8 cellular contexts compared by ENCODE assay signal in genomic region chr17:75515523-75516254, GRCh38. TPM values are rescaled to one million over a fixed set of nuclear protein-coding genes. Genes with fewer than 3 reads are reported as not detected.
DNase-seq lines count a peak whose midpoint lies in the region; ATAC-seq and TF ChIP-seq lines count a peak whose summit lies in the region.

Gene CASKIN2 (minus strand): TSS chr17:75515537. CDS start chr17:75513804, 1,733 bp downstream.

- H3K4me1 Mint-ChIP-seq in GM23338 = peaks cover 27% of the 10 kb centered on the region
- H3K4me1 Mint-ChIP-seq in nephron progenitor cell = peaks cover 44% of the 10 kb centered on the region

- H3K4me3 ChIP-seq in GM23338 (peak within 1 kb of the TSS; percentile 98), LNCaP clone FGC (ENCODE audit: low read depth, low read length) (peak within 1 kb of the TSS; percentile 88)

- H2AFZ ChIP-seq in GM23338 = peak within 1 kb of the TSS; percentile 100

- peaks cover 7% of the 10 kb centered on the region; the same call in 1 of the 2 replicates for H3K4me1 ChIP-seq in GM23338 (ENCODE audit: insufficient read depth)

- H3K9me3 Mint-ChIP-seq in GM23338 (no peaks in the 10 kb centered on the region; the same call in 2 of the 3 replicates), nephron progenitor cell (no peaks in the 10 kb centered on the region)

- POLR2A ChIA-PET in RWPE1 (lab: Yijun Ruan, JAX; ENCODE audit: low non-redundant PET) = interaction anchor here (0.5 to 1.4 kb wide), 5 partner anchors 9 to 105 kb away, joined by 3 to 13 read pairs (median 3); partner anchors contain the start of gene LLGL2

- H3F3A ChIP-seq in GM23338 (replicated peaks; ENCODE audit: low read depth) = no peaks in the 10 kb centered on the region

- H3K27me3 ChIP-seq in GM23338 (ENCODE audit: insufficient read depth) = no peaks in the 10 kb centered on the region

- H3K27ac Mint-ChIP-seq in GM23338 (no peak within 1 kb of the TSS), nephron progenitor cell (no peak within 1 kb of the TSS)

- peaks cover 29% of the 10 kb centered on the region for H3K36me3 Mint-ChIP-seq in GM23338 (ENCODE audit: low read depth)
- H3K36me3 Mint-ChIP-seq in nephron progenitor cell (ENCODE audit: low read depth) = peaks cover 28% of the 10 kb centered on the region

- H3K4me3 Mint-ChIP-seq in GM23338 = peak within 1 kb of the TSS; percentile 78
- H3K4me3 Mint-ChIP-seq in nephron progenitor cell = peak within 1 kb of the TSS; percentile 85

- CTCF ChIA-PET in RWPE1 (lab: Yijun Ruan, JAX) = interaction anchor here (0.6 to 1.2 kb wide), 7 partner anchors 49 to 465 kb away, joined by 3 to 4 read pairs (median 4); partner anchors contain the start of gene SMIM5

- peak; percentile 84 to 94 for TF ChIP-seq CTCF in GM23338 (conservative IDR thresholded peaks at IDR 0.05; ENCODE audit: low read depth in 2 of 2)
- TF ChIP-seq CTCF in LNCaP clone FGC (IDR thresholded peaks at IDR 0.05; ENCODE audit: control insufficient read depth, extremely low read depth, insufficient read depth) = peak; percentile 100
- TF ChIP-seq CTCF in RWPE1 (conservative IDR thresholded peaks at IDR 0.05; ENCODE audit: low read depth) = peak; percentile 99
- peak; percentile 96 for TF ChIP-seq CTCF in nephron progenitor cell (IDR thresholded peaks at IDR 0.05)

- H3K27ac ChIP-seq in GM23338 (ENCODE audit: low read depth) = peak within 1 kb of the TSS; percentile 83; the same call in 1 of the 2 replicates
- peak within 1 kb of the TSS; percentile 86 for H3K27ac ChIP-seq in RWPE1

- peak; percentile 69 for ATAC-seq in GM23338

- H3K27me3 Mint-ChIP-seq in GM23338 (ENCODE audit: insufficient read depth, low read depth, poor library complexity) (peaks cover 19% of the 10 kb centered on the region), nephron progenitor cell (ENCODE audit: low read depth, poor library complexity) (peaks cover 6% of the 10 kb centered on the region)

- peak within 1 kb of the TSS; percentile 100 for H3K4me2 ChIP-seq in GM23338

- H3K9me2 ChIP-seq in GM23338 (ENCODE audit: insufficient read depth) = no peaks in the 10 kb centered on the region

- peak; percentile 83 for DNase-seq in DMS53 treated with DMSO at 0.1 percent for 48 hours (lab: John Stamatoyannopoulos, UW; ENCODE audit: unreplicated experiment)
- peak; percentile 95 for DNase-seq in GM23338 (ENCODE audit: low spot score)
- peak; percentile 62 for DNase-seq in LNCaP clone FGC (ENCODE audit: low read depth)
- peak; percentile 99 for DNase-seq in RWPE1 (ENCODE audit: low spot score)
- peak; percentile 61 for DNase-seq in activated gamma-delta T cell (lab: John Stamatoyannopoulos, UW)
- DNase-seq in fibroblast of the conjunctiva (ENCODE audit: low read depth) = peak; percentile 82
- DNase-seq in nephron progenitor cell = peak; percentile 99
- peak; percentile 77 for DNase-seq in stimulated activated naive CD4-positive, alpha-beta T cell treated with Interleukin-2 at 50 U/mL for 16 hours (lab: John Stamatoyannopoulos, UW)

- peaks cover 18% of the 10 kb centered on the region for H3K36me3 ChIP-seq in GM23338 (ENCODE audit: insufficient read depth)

- H3K79me2 ChIP-seq in GM23338 (replicated peaks; ENCODE audit: insufficient read depth) = peaks cover 36% of the 10 kb centered on the region

- peaks cover 12% of the 10 kb centered on the region for H4K20me1 ChIP-seq in GM23338 (replicated peaks; ENCODE audit: insufficient read depth)

TF ChIP-seq in GM23338, 12 proteins besides CTCF, POLR2A, EP300 and RAD21 (continues in another document):
- TF ChIP-seq ZNF462 (CRISPR knock-in tag; IDR thresholded peaks at IDR 0.05) (no peak), REST (IDR thresholded peaks at IDR 0.05; ENCODE audit: unreplicated experiment) (peak; percentile 97), ZNF331 (CRISPR knock-in tag; IDR thresholded peaks at IDR 0.05; ENCODE audit: low read depth) (no peak)

RNA-seq across cellular contexts. Expression of gene CASKIN2, which starts in this region (rescaled TPM):
- 17.7 and 21.5 TPM in 2 replicates for total RNA-seq in GM23338 (2014; rRNA removed; shearing (Covaris generic))
- 4.7 and 4.9 TPM in 2 replicates for polyA plus RNA-seq in GM23338 (2016; fragmentation: Nextera tagmentation; extraction: Ambion mirVana)

Comparison
In these comparisons a context has a peak if more than half of its experiments do, and no peak if none do; other contexts are left out.
1. Peak in every context shown above with its lines: DNase-seq, ATAC-seq, H3K4me3 ChIP-seq and H3K27ac ChIP-seq.